ENCODE assay signal across 12 cellular contexts in the genomic region with DNA sequence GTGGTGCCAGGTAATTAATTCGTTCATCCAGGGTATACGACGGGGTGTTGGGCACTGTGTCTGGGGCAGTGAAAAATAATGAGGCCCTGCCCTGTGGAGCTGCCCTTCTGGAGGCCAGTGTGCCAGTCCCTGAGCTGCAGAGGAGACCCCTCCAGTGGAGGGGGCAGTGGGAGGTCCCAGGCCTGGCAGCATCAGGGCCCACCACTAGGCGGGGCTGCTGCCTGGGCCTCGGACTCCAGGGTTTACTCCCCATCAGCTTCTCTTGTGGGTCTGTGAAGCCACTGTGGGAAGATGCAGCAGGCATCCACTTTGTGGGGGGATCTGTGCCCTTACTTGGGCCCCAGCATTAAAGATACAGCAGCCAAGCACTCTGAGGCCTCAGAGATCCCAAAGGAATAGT. TPM values are rescaled to one million over a fixed set of nuclear protein-coding genes. Genes with fewer than 3 reads are reported as not detected.
DNase-seq lines count a peak whose midpoint lies in the region; ATAC-seq and TF ChIP-seq lines count a peak whose summit lies in the region.
"Had no signal": no experiment of that assay in that cellular context is flagged by ENCODE, and none has a peak within 500 bp of the region (broad histone marks: within the 10 kb centered on the region; RNA-seq: fewer than 3 reads in every experiment).

No MANE protein-coding gene starts in this region.

- H3K27ac ChIP-seq in CD4-positive, alpha-beta memory T cell (ENCODE audit: low read depth, low read length), result no peak overlapping the region
- H3K27ac ChIP-seq: coronary artery, tibial nerve had no signal

- no peaks in the 10 kb centered on the region for H3K9me3 ChIP-seq in CD4-positive, alpha-beta memory T cell (ENCODE audit: control insufficient read depth in 1 of 2, low read length in 2 of 2)
- H3K9me3 ChIP-seq: tibial nerve had no signal

- H3K4me1 ChIP-seq in CD4-positive, alpha-beta memory T cell (ENCODE audit: insufficient read depth, low read length), result peaks cover 26% of the 10 kb centered on the region

- H3K27ac Mint-ChIP-seq in CD4-positive, alpha-beta memory T cell, result peak overlapping the region; percentile 29 to 99 (median 62)
- H3K27ac Mint-ChIP-seq in activated T-helper 17 cell treated with anti-CD3 and anti-CD28 coated beads, Interleukin-2, amount 50 U/mL, for 72 hours, result peak overlapping the region; percentile 92

- intact Hi-C loops in CD4-positive, alpha-beta memory T cell (cut with micrococcal nuclease), result no loop called here

- peaks cover 36% of the 10 kb centered on the region for H3K36me3 ChIP-seq in CD4-positive, alpha-beta memory T cell (ENCODE audit: insufficient read depth, low read length)
- H3K36me3 ChIP-seq: tibial nerve had no signal

- no peak overlapping the region for H3K4me3 ChIP-seq in CD4-positive, alpha-beta memory T cell (ENCODE audit: low read length in 2 of 2)
- no peak overlapping the region for H3K4me3 ChIP-seq in HFF-Myc (replicated peaks; ENCODE audit: low read depth, low read length)
- H3K4me3 ChIP-seq: coronary artery, tibial nerve had no signal

- H3K9me3 Mint-ChIP-seq in CD4-positive, alpha-beta memory T cell, result peaks cover 0 to 4% (median 0%) of the 10 kb centered on the region in 8 donors
- no peaks in the 10 kb centered on the region for H3K9me3 Mint-ChIP-seq in activated T-helper 17 cell treated with anti-CD3 and anti-CD28 coated beads, Interleukin-2, amount 50 U/mL, for 72 hours

- H3K36me3 Mint-ChIP-seq in CD4-positive, alpha-beta memory T cell, result peaks cover 19 to 51% of the 10 kb centered on the region in 2 donors
- H3K36me3 Mint-ChIP-seq in activated T-helper 17 cell treated with anti-CD3 and anti-CD28 coated beads, Interleukin-2, amount 50 U/mL, for 72 hours (ENCODE audit: low read depth), result peaks cover 90% of the 10 kb centered on the region

- CTCF ChIA-PET in CD4-positive, alpha-beta memory T cell (lab: Charles Lee; ENCODE audit: partially characterized antibody), result interaction anchor here (1.1 to 1.3 kb wide), 4 partner anchors 10 to 72 kb away, joined by 3 to 5 read pairs (median 3); no protein-coding TSS in a partner anchor

- peak; percentile 38 for TF ChIP-seq CTCF in HFF-Myc (IDR thresholded peaks at IDR 0.05; ENCODE audit: low read depth, low read length, missing control alignments)

- POLR2A ChIA-PET in CD4-positive, alpha-beta memory T cell (lab: Charles Lee; ENCODE audit: partially characterized antibody), result interaction anchor here (0.7 to 10.4 kb wide), 4 partner anchors 15 to 110 kb away, joined by 3 to 217 read pairs (median 4); a partner anchor contains a TSS

- H3K27me3 ChIP-seq in CD4-positive, alpha-beta memory T cell (ENCODE audit: insufficient read depth, low read length), result no peaks in the 10 kb centered on the region

- H3K27me3 Mint-ChIP-seq in CD4-positive, alpha-beta memory T cell, result no peaks in the 10 kb centered on the region
- no peaks in the 10 kb centered on the region for H3K27me3 Mint-ChIP-seq in activated T-helper 17 cell treated with anti-CD3 and anti-CD28 coated beads, Interleukin-2, amount 50 U/mL, for 72 hours

- H3K4me3 Mint-ChIP-seq in CD4-positive, alpha-beta memory T cell, result no peak overlapping the region
- peak overlapping the region; percentile 34 for H3K4me3 Mint-ChIP-seq in activated T-helper 17 cell treated with anti-CD3 and anti-CD28 coated beads, Interleukin-2, amount 50 U/mL, for 72 hours

- peaks cover 21 to 40% (median 25%) of the 10 kb centered on the region in 4 donors for H3K4me1 Mint-ChIP-seq in CD4-positive, alpha-beta memory T cell
- H3K4me1 Mint-ChIP-seq in activated T-helper 17 cell treated with anti-CD3 and anti-CD28 coated beads, Interleukin-2, amount 50 U/mL, for 72 hours, result peaks cover 55% of the 10 kb centered on the region

- DNase-seq in CD4-positive, alpha-beta memory T cell, result no peak
- DNase-seq in HFF-Myc (ENCODE audit: extremely low read depth, low read depth) (no peak), left lobe of liver (ENCODE audit: low spot score) (no peak), NCI-H748 treated with DMSO at 0.1 percent for 48 hours (lab: John Stamatoyannopoulos, UW) (no peak), retina (no peak)
- DNase-seq: NCI-H1092 treated with DMSO at 0.1 percent for 48 hours; stimulated activated CD4-positive, alpha-beta T cell treated with anti-CD3 and anti-CD28 coated beads, Interleukin-12 subunit alpha, Interleukin-12 subunit beta, amount 100 ng/mL, for 4 hours had no signal

- ATAC-seq in activated T-helper 17 cell treated with anti-CD3 and anti-CD28 coated beads, Interleukin-2, amount 50 U/mL, for 72 hours (replicated peaks), result no peak
- ATAC-seq in left lobe of liver, result peak; percentile 69
- no peak for ATAC-seq in HG03520 (IDR thresholded peaks at IDR 0.05; ENCODE audit: unreplicated experiment)
- ATAC-seq in GM18520 (IDR thresholded peaks at IDR 0.05; ENCODE audit: unreplicated experiment), result no peak

RNA-seq across cellular contexts. Expression of a gene that starts 17.4 kb away (rescaled TPM):
- under 1 TPM; 0.61 to 0.90 TPM for total RNA-seq in CD4-positive, alpha-beta memory T cell
- polyA plus RNA-seq in CD4-positive, alpha-beta memory T cell, result not detected
- total RNA-seq in activated T-helper 17 cell treated with anti-CD3 and anti-CD28 coated beads, Interleukin-2, amount 50 U/mL, for 72 hours, result 100 to 1,000 TPM in 1 of 2 donors, 10 to 100 TPM in 1; 86.6 to 343 TPM
- total RNA-seq in left lobe of liver, result 107 TPM
- total RNA-seq: tibial nerve had no signal

RNA-seq across cellular contexts. Expression of a gene that starts 22.8 kb away (rescaled TPM):
- total RNA-seq in CD4-positive, alpha-beta memory T cell, result 10 to 100 TPM; 55.4 to 63.8 TPM
- 100 to 1,000 TPM in 1 of 2 donors, 10 to 100 TPM in 1; 37.6 to 107 TPM for polyA plus RNA-seq in CD4-positive, alpha-beta memory T cell
- 100 to 1,000 TPM; 425 to 498 TPM for total RNA-seq in activated T-helper 17 cell treated with anti-CD3 and anti-CD28 coated beads, Interleukin-2, amount 50 U/mL, for 72 hours
- total RNA-seq in left lobe of liver, result 1.1 TPM

Comparison
In these comparisons a context has a peak if more than half of its experiments do, and no peak if none do; other contexts are left out.
1. RNA of a gene that starts 17.4 kb away (total RNA-seq): 86.6 to 343 TPM in activated T-helper 17 cell treated with anti-CD3 and anti-CD28 coated beads, Interleukin-2, amount 50 U/mL, for 72 hours and 107 TPM in left lobe of liver (single experiment); 0.61 to 0.90 TPM in CD4-positive, alpha-beta memory T cell; every median in the first group is over 10 times any median in the second.
2. RNA of a gene that starts 22.8 kb away (total RNA-seq): 425 to 498 TPM in activated T-helper 17 cell treated with anti-CD3 and anti-CD28 coated beads, Interleukin-2, amount 50 U/mL, for 72 hours and 55.4 to 63.8 TPM in CD4-positive, alpha-beta memory T cell; 1.1 TPM in left lobe of liver (single experiment); every median in the first group is over 10 times any median in the second.